In genomic region chr3:41223691-41224090, GRCh38 we compare ENCODE assay signal across 28 cellular contexts. TPM values are rescaled to one million over a fixed set of nuclear protein-coding genes. Genes with fewer than 3 reads are reported as not detected.
DNase-seq lines count a peak whose midpoint lies in the region; ATAC-seq and TF ChIP-seq lines count a peak whose summit lies in the region.
"Had no signal": no experiment of that assay in that cellular context is flagged by ENCODE, and none has a peak within 500 bp of the region (broad histone marks: within the 10 kb centered on the region; RNA-seq: fewer than 3 reads in every experiment).

No MANE protein-coding gene starts in this region.

- no peak overlapping the region for H3K9ac ChIP-seq in SK-N-SH

- 0 out of 2 replicates have a peak overlapping the region, but pooled peaks have one; percentile 22 for H3K4me2 ChIP-seq in SK-N-SH

- H3K4me1 ChIP-seq in SK-N-SH (ENCODE audit: control insufficient read depth in 1 of 2, insufficient read depth in 2 of 2, low read depth in 1 of 2, low read length in 1 of 2) (peaks cover 3 to 10% of the 10 kb centered on the region in 2 experiments), ACC112 (ENCODE audit: control insufficient read depth, insufficient read depth, low read length, unreplicated experiment) (peaks cover 51% of the 10 kb centered on the region), psoas muscle (peaks cover 54% of the 10 kb centered on the region)

- H3K27me3 ChIP-seq in SK-N-SH (ENCODE audit: insufficient read depth) (no peaks in the 10 kb centered on the region), ACC112 (ENCODE audit: insufficient read depth, low read length) (no peaks in the 10 kb centered on the region), psoas muscle (ENCODE audit: insufficient read depth in 3 of 3, low read length in 2 of 3) (no peaks in the 10 kb centered on the region)
- H3K27me3 ChIP-seq: esophagus muscularis mucosa, ovary, Peyer's patch, suprapubic skin, vagina had no signal

- CTCF ChIA-PET in SK-N-SH (lab: Yijun Ruan, JAX) = no interaction called here

- H3K27ac ChIP-seq in SK-N-SH (ENCODE audit: low read depth in 2 of 2, low read length in 1 of 2) = peak overlapping the region; percentile 39 to 57; a peak in 3 of 4 replicates
- H3K27ac ChIP-seq in ACC112 (ENCODE audit: low read depth, low read length) = peak overlapping the region; percentile 74
- H3K27ac ChIP-seq in psoas muscle = peak overlapping the region; percentile 44
- H3K27ac ChIP-seq: 22Rv1, ovary, Peyer's patch, suprapubic skin, vagina had no signal

- H4K20me1 ChIP-seq in SK-N-SH (ENCODE audit: insufficient read depth) = peaks cover 84% of the 10 kb centered on the region

- no peaks in the 10 kb centered on the region for H3K9me3 Mint-ChIP-seq in central memory CD8-positive, alpha-beta T cell
- peaks cover 4% of the 10 kb centered on the region for H3K9me3 Mint-ChIP-seq in nephron progenitor cell
- H3K9me3 Mint-ChIP-seq: activated B cell treated with CpG ODN at 0.5 μM for 24 hours; activated T-helper 2 cell treated with anti-CD3 and anti-CD28 coated beads, Interferon-gamma antibody, Interleukin-2, Interleukin-4, amounts not matched to agents 10 μg/mL and 5 μg/mL and 100 μg/mL, durations not matched to agents 14 hours and 24 hours and 36 hours; endodermal cell; nephron; T-cell had no signal

- H3K36me3 ChIP-seq in SK-N-SH (replicated peaks in 1 of 2; ENCODE audit: control insufficient read depth in 1 of 2, insufficient read depth in 2 of 2, low read length in 1 of 2) (peaks cover 36 to 43% of the 10 kb centered on the region in 2 experiments), ACC112 (ENCODE audit: insufficient read depth, low read length) (peaks cover 37% of the 10 kb centered on the region), psoas muscle (ENCODE audit: insufficient read depth in 1 of 2, low read depth in 1 of 2) (peaks cover 12 to 44% of the 10 kb centered on the region in 2 donors)
- H3K36me3 ChIP-seq: ovary had no signal

- peaks cover 97% of the 10 kb centered on the region for H3K79me2 ChIP-seq in SK-N-SH (ENCODE audit: insufficient read depth)
- peaks cover 88% of the 10 kb centered on the region for H3K79me2 ChIP-seq in ACC112 (ENCODE audit: control insufficient read depth, insufficient read depth, low read length, unreplicated experiment)

- no peaks in the 10 kb centered on the region for H3K9me2 ChIP-seq in SK-N-SH

- H3K4me3 ChIP-seq in SK-N-SH (ENCODE audit: low read depth in 2 of 2, low read length in 1 of 2) (no peak overlapping the region), ACC112 (ENCODE audit: low read depth, low read length) (no peak overlapping the region), psoas muscle (no peak overlapping the region)
- H3K4me3 ChIP-seq: esophagus muscularis mucosa, ovary, Peyer's patch, suprapubic skin, vagina had no signal

- H3K27ac Mint-ChIP-seq in central memory CD8-positive, alpha-beta T cell (ENCODE audit: low read depth) = no peak overlapping the region
- no peak overlapping the region for H3K27ac Mint-ChIP-seq in nephron progenitor cell
- H3K27ac Mint-ChIP-seq: activated B cell treated with CpG ODN at 0.5 μM for 24 hours; activated T-helper 2 cell treated with anti-CD3 and anti-CD28 coated beads, Interferon-gamma antibody, Interleukin-2, Interleukin-4, amounts not matched to agents 10 μg/mL and 5 μg/mL and 100 μg/mL, durations not matched to agents 14 hours and 24 hours and 36 hours; endodermal cell had no signal

- DNase-seq in SK-N-SH = no peak
- DNase-seq in central memory CD8-positive, alpha-beta T cell (ENCODE audit: low spot score in 2 of 2) = no peak
- no peak for DNase-seq in psoas muscle
- no peak for DNase-seq in COLO668 (lab: John Stamatoyannopoulos, UW; ENCODE audit: unreplicated experiment)
- DNase-seq in nephron progenitor cell = no peak
- DNase-seq: activated B cell treated with CpG ODN at 0.5 μM for 24 hours; activated CD4-positive, alpha-beta T cell treated with anti-CD3 and anti-CD28 coated beads, Interleukin-2, amount 50 U/mL, for 4 hours; activated CD8-positive, alpha-beta memory T cell treated with anti-CD3 and anti-CD28 coated beads, Interleukin-2, amount 50 U/mL, for 4 hours; endodermal cell; Kasumi-1; NCI-H1436; NCI-H748 treated with DMSO at 0.1 percent for 48 hours; Peyer's patch; retina; stimulated activated CD4-positive, alpha-beta T cell treated with anti-CD3 and anti-CD28 coated beads, Interleukin-2, amount 100 ng/mL, for 48 hours; T-cell had no signal

- TF ChIP-seq CTCF in SK-N-SH (IDR thresholded peaks at IDR 0.05) (no peak), psoas muscle (IDR thresholded peaks at IDR 0.05) (no peak), nephron progenitor cell (IDR thresholded peaks at IDR 0.05) (no peak)

- ATAC-seq in SK-N-SH treated with all-trans-retinoic acid at 6 μM for 48 hours = no peak
- ATAC-seq in central memory CD8-positive, alpha-beta T cell (replicated peaks; ENCODE audit: extremely low read depth, poor library complexity, severe bottlenecking) = peak; percentile 40
- peak in 2 of 4 donors; percentile 3 to 7 for ATAC-seq in psoas muscle
- no peak for ATAC-seq in HG03159 (IDR thresholded peaks at IDR 0.05; ENCODE audit: unreplicated experiment)
- ATAC-seq: T-cell had no signal

- POLR2A ChIA-PET in SK-N-SH (lab: Yijun Ruan, JAX) = no interaction called here

- intact Hi-C loops in psoas muscle (cut with DNase I) = no loop called here

- H3K27me3 Mint-ChIP-seq in central memory CD8-positive, alpha-beta T cell = no peaks in the 10 kb centered on the region
- no peaks in the 10 kb centered on the region for H3K27me3 Mint-ChIP-seq in nephron progenitor cell (ENCODE audit: low read depth, poor library complexity)
- H3K27me3 Mint-ChIP-seq: activated B cell treated with CpG ODN at 0.5 μM for 24 hours, brain, T-cell had no signal

- no peaks in the 10 kb centered on the region for H3K9me3 ChIP-seq in SK-N-SH
- H3K9me3 ChIP-seq in psoas muscle = no peaks in the 10 kb centered on the region
- H3K9me3 ChIP-seq: esophagus muscularis mucosa, ovary, Peyer's patch, suprapubic skin, vagina had no signal

- peaks cover 52% of the 10 kb centered on the region for H3K36me3 Mint-ChIP-seq in central memory CD8-positive, alpha-beta T cell (ENCODE audit: insufficient read depth)
- peaks cover 65% of the 10 kb centered on the region for H3K36me3 Mint-ChIP-seq in nephron progenitor cell (ENCODE audit: low read depth)

- peaks cover 8% of the 10 kb centered on the region for H3F3A ChIP-seq in SK-N-SH (replicated peaks; ENCODE audit: insufficient read depth)

- 92% methylated on average over 2 of the region's 2 CpGs for WGBS in SK-N-SH (ENCODE audit: low lambda C conversion rate)
- 78 to 88% (median 84%) methylated on average over 2 of the region's 2 CpGs for WGBS in psoas muscle, 3 donors

- H3K4me1 Mint-ChIP-seq in central memory CD8-positive, alpha-beta T cell = peaks cover 77% of the 10 kb centered on the region
- H3K4me1 Mint-ChIP-seq in nephron progenitor cell = peaks cover 25% of the 10 kb centered on the region

- no peak for TF ChIP-seq RAD21 in SK-N-SH (IDR thresholded peaks at IDR 0.05; ENCODE audit: low read length)

- no peak overlapping the region for H2AFZ ChIP-seq in SK-N-SH (ENCODE audit: low read depth)
- H2AFZ ChIP-seq in ACC112 (ENCODE audit: low read length, unreplicated experiment) = no peak overlapping the region

- H3K4me3 Mint-ChIP-seq in central memory CD8-positive, alpha-beta T cell = no peak overlapping the region
- no peak overlapping the region for H3K4me3 Mint-ChIP-seq in nephron progenitor cell
- H3K4me3 Mint-ChIP-seq: activated B cell treated with CpG ODN at 0.5 μM for 24 hours, brain, endodermal cell, mesothelial cell of epicardium, nephron, T-cell had no signal

- TF ChIP-seq EP300 in SK-N-SH (IDR thresholded peaks at IDR 0.05; ENCODE audit: borderline replicate concordance in 1 of 2, low read depth in 1 of 2, low read length in 1 of 2) = no peak

TF ChIP-seq in SK-N-SH, 30 proteins besides CTCF, POLR2A, EP300 and RAD21:
- TF ChIP-seq RFX5 (IDR thresholded peaks at IDR 0.05; ENCODE audit: low read length) = no peak
- TF ChIP-seq TAF1 (IDR thresholded peaks at IDR 0.05; ENCODE audit: borderline replicate concordance, low read depth, low read length) = no peak
- TF ChIP-seq FOXM1 (IDR thresholded peaks at IDR 0.05; ENCODE audit: low read depth) = no peak

TF ChIP-seq in SK-N-SH treated with all-trans-retinoic acid at 6 μM for 48 hours, 23 proteins besides CTCF, POLR2A, EP300 and RAD21 (continues in another document):
- TF ChIP-seq BACH2 (CRISPR knock-in tag; IDR thresholded peaks at IDR 0.05; ENCODE audit: borderline replicate concordance) (no peak), OSR1 (CRISPR knock-in tag; IDR thresholded peaks at IDR 0.05) (no peak), ZFP30 (CRISPR knock-in tag; IDR thresholded peaks at IDR 0.05) (no peak), ISL1 (CRISPR knock-in tag; IDR thresholded peaks at IDR 0.05) (no peak), ZFP3 (CRISPR knock-in tag; IDR thresholded peaks at IDR 0.05) (no peak), CSDC2 (CRISPR knock-in tag; IDR thresholded peaks at IDR 0.05) (no peak), ZNF8 (CRISPR knock-in tag; IDR thresholded peaks at IDR 0.05) (no peak), RARB (CRISPR knock-in tag; IDR thresholded peaks at IDR 0.05) (no peak), ZNF565 (CRISPR knock-in tag; conservative IDR thresholded peaks at IDR 0.05; ENCODE audit: low read depth) (no peak), PATZ1 (CRISPR knock-in tag; IDR thresholded peaks at IDR 0.05; ENCODE audit: borderline replicate concordance) (no peak), ARNTL (CRISPR knock-in tag; IDR thresholded peaks at IDR 0.05; ENCODE audit: borderline replicate concordance, low read depth) (no peak), ZC3H10 (CRISPR knock-in tag; IDR thresholded peaks at IDR 0.05) (no peak), PPARA (CRISPR knock-in tag; IDR thresholded peaks at IDR 0.05; ENCODE audit: borderline replicate concordance) (no peak)

RNA-seq across cellular contexts. Expression of gene CTNNB1, which starts 24.4 kb away (rescaled TPM):
- polyA plus RNA-seq in SK-N-SH (2012; rRNA removed) (178 and 279 TPM in 2 replicates), psoas muscle (10 to 100 TPM; 32.1 to 78.8 (median 62.6) TPM)
- polyA plus RNA-seq in SK-N-SH (2012; cell fraction: cytosol; rRNA removed) = 139 and 171 TPM in 2 replicates
- polyA plus RNA-seq in SK-N-SH (2012; cell fraction: nucleus; rRNA removed) = 331 and 398 TPM in 2 replicates
- 100 to 1,000 TPM in 3 of 4 donors, 10 to 100 TPM in 1; 93.8 to 128 (median 113) TPM for total RNA-seq in psoas muscle
